9 cellular contexts compared by ENCODE assay signal in genomic region chr11:114168086-114168448, GRCh38.
A peak's percentile ranks its signal among the peaks of the same experiment; 100 is the strongest.
DNase-seq lines count a peak whose midpoint lies in the region; ATAC-seq and TF ChIP-seq lines count a peak whose summit lies in the region.
"Had no signal": no experiment of that assay in that cellular context is flagged by ENCODE, and none has a peak within 500 bp of the region (broad histone marks: within the 10 kb centered on the region; RNA-seq: fewer than 3 reads in every experiment).

No MANE protein-coding gene starts in this region.

- peaks cover 0 to 2% of the 10 kb centered on the region in 2 donors for H3K27me3 Mint-ChIP-seq in CD8-positive, alpha-beta memory T cell
- no peaks in the 10 kb centered on the region for H3K27me3 Mint-ChIP-seq in stimulated activated naive B cell treated with anti-CD40 and anti-IgM and Interleukin-4, amounts not matched to agents 10 μg/mL and 1 μg/mL and 100 μg/mL, for 72 hours

- peak overlapping the region; percentile 9 to 74 (median 57) for H3K4me3 Mint-ChIP-seq in CD8-positive, alpha-beta memory T cell
- H3K4me3 Mint-ChIP-seq in stimulated activated naive B cell treated with anti-CD40 and anti-IgM and Interleukin-4, amounts not matched to agents 10 μg/mL and 1 μg/mL and 100 μg/mL, for 72 hours, result peak overlapping the region; percentile 51 to 57

- H3K36me3 Mint-ChIP-seq in CD8-positive, alpha-beta memory T cell, result no peaks in the 10 kb centered on the region
- H3K36me3 Mint-ChIP-seq in stimulated activated naive B cell treated with anti-CD40 and anti-IgM and Interleukin-4, amounts not matched to agents 10 μg/mL and 1 μg/mL and 100 μg/mL, for 72 hours, result no peaks in the 10 kb centered on the region

- no peak for DNase-seq in CD8-positive, alpha-beta memory T cell
- DNase-seq in RWPE1 (ENCODE audit: low spot score) (no peak), kidney tubule cell (ENCODE audit: low spot score) (peak; percentile 57), SHP77 (lab: John Stamatoyannopoulos, UW) (no peak), SW 1271 (lab: John Stamatoyannopoulos, UW) (no peak), NCI-H524 (lab: John Stamatoyannopoulos, UW) (no peak)
- DNase-seq in stimulated activated naive B cell treated with anti-CD40 and anti-IgM and Interleukin-4, amounts not matched to agents 10 μg/mL and 1 μg/mL and 100 μg/mL, for 72 hours, result no peak
- DNase-seq: midbrain had no signal

- no peak for TF ChIP-seq CTCF in RWPE1 (conservative IDR thresholded peaks at IDR 0.05; ENCODE audit: low read depth)

- CTCF ChIA-PET in CD8-positive, alpha-beta memory T cell (lab: Charles Lee), result interaction anchor here (1.3 to 4.9 kb wide), 5 partner anchors 11 to 108 kb away, joined by 3 to 19 read pairs (median 4); partner anchors contain the start of gene ZBTB16
- CTCF ChIA-PET in RWPE1 (lab: Yijun Ruan, JAX), result interaction anchor here (1.2 kb wide), 1 partner anchor 13 kb away, joined by 3 read pairs; no protein-coding TSS in a partner anchor

- H3K36me3 ChIP-seq in CD8-positive, alpha-beta memory T cell (ENCODE audit: insufficient read depth, low read length), result no peaks in the 10 kb centered on the region

- no peak overlapping the region for H3K27ac ChIP-seq in CD8-positive, alpha-beta memory T cell (ENCODE audit: low read depth, low read length)
- H3K27ac ChIP-seq in RWPE1, result peak overlapping the region; percentile 81

- H3K27me3 ChIP-seq in CD8-positive, alpha-beta memory T cell (ENCODE audit: insufficient read depth, low read length, poor library complexity, severe bottlenecking), result no peaks in the 10 kb centered on the region

- H3K4me1 ChIP-seq in CD8-positive, alpha-beta memory T cell (ENCODE audit: insufficient read depth, low read length), result peaks cover 82% of the 10 kb centered on the region

- H3K4me3 ChIP-seq in CD8-positive, alpha-beta memory T cell (ENCODE audit: low read length), result peak overlapping the region; percentile 19

- no peaks in the 10 kb centered on the region for H3K9me3 ChIP-seq in CD8-positive, alpha-beta memory T cell (ENCODE audit: low read length)

- H3K27ac Mint-ChIP-seq in CD8-positive, alpha-beta memory T cell, result peak overlapping the region; percentile 75 to 95 (median 86)
- H3K27ac Mint-ChIP-seq in stimulated activated naive B cell treated with anti-CD40 and anti-IgM and Interleukin-4, amounts not matched to agents 10 μg/mL and 1 μg/mL and 100 μg/mL, for 72 hours, result peak overlapping the region; percentile 68

- ATAC-seq in stimulated activated naive B cell treated with anti-CD40 and anti-IgM and Interleukin-4, amounts not matched to agents 10 μg/mL and 1 μg/mL and 100 μg/mL, for 72 hours (replicated peaks), result no peak
- ATAC-seq in HG03135 (IDR thresholded peaks at IDR 0.05; ENCODE audit: unreplicated experiment), result no peak

- no peaks in the 10 kb centered on the region for H3K9me3 Mint-ChIP-seq in CD8-positive, alpha-beta memory T cell
- no peaks in the 10 kb centered on the region for H3K9me3 Mint-ChIP-seq in stimulated activated naive B cell treated with anti-CD40 and anti-IgM and Interleukin-4, amounts not matched to agents 10 μg/mL and 1 μg/mL and 100 μg/mL, for 72 hours

- H3K4me1 Mint-ChIP-seq in CD8-positive, alpha-beta memory T cell, result peaks cover 97 to 100% (median 97%) of the 10 kb centered on the region in 3 donors
- H3K4me1 Mint-ChIP-seq in stimulated activated naive B cell treated with anti-CD40 and anti-IgM and Interleukin-4, amounts not matched to agents 10 μg/mL and 1 μg/mL and 100 μg/mL, for 72 hours, result peaks cover 68 to 93% of the 10 kb centered on the region in 2 donors

- POLR2A ChIA-PET in CD8-positive, alpha-beta memory T cell (lab: Charles Lee), result interaction anchor here (1.0 to 2.5 kb wide), 2 partner anchors 16 to 90 kb away, joined by 3 to 16 read pairs; no protein-coding TSS in a partner anchor
- POLR2A ChIA-PET in RWPE1 (lab: Yijun Ruan, JAX; ENCODE audit: low non-redundant PET), result no interaction called here
